In genomic region chr17:27522028-27522639, GRCh38 we compare ENCODE assay signal across 21 cellular contexts.
"Had no signal": no experiment of that assay in that cellular context is flagged by ENCODE, and none has a peak within 500 bp of the region (broad histone marks: within the 10 kb centered on the region; RNA-seq: fewer than 3 reads in every experiment).

No MANE protein-coding gene starts in this region.

- H3K4me3 Mint-ChIP-seq: activated CD4-positive, alpha-beta T cell treated with anti-CD3 and anti-CD28 coated beads, Interleukin-2, amount 10 ng/mL, durations not matched to agents 7 days and 5 days; activated naive CD4-positive, alpha-beta T cell treated with anti-CD3 and anti-CD28 coated beads, Interleukin-2, amount 10 ng/mL, durations not matched to agents 7 days and 5 days; naive B cell; neural crest cell; T-cell had no signal

- H3K27me3 ChIP-seq: dorsolateral prefrontal cortex, upper lobe of right lung had no signal

- H3K4me3 ChIP-seq: dorsolateral prefrontal cortex, psoas muscle, skin epidermis, thoracic aorta, upper lobe of right lung had no signal

- ATAC-seq: left lobe of liver, psoas muscle, right cardiac atrium, SK-N-SH treated with all-trans-retinoic acid at 6 μM for 48 hours, T-cell, upper lobe of right lung had no signal

- H3K27me3 Mint-ChIP-seq: activated CD4-positive, alpha-beta T cell treated with anti-CD3 and anti-CD28 coated beads, Interleukin-2, amount 10 ng/mL, durations not matched to agents 7 days and 5 days; activated naive CD4-positive, alpha-beta T cell treated with anti-CD3 and anti-CD28 coated beads, Interleukin-2, amount 10 ng/mL, durations not matched to agents 7 days and 5 days; naive B cell; T-cell had no signal

- H3K36me3 Mint-ChIP-seq: naive B cell, T-cell had no signal

- H3K9me3 Mint-ChIP-seq: activated CD4-positive, alpha-beta T cell treated with anti-CD3 and anti-CD28 coated beads, Interleukin-2, amount 10 ng/mL, durations not matched to agents 7 days and 5 days; activated naive CD4-positive, alpha-beta T cell treated with anti-CD3 and anti-CD28 coated beads, Interleukin-2, amount 10 ng/mL, durations not matched to agents 7 days and 5 days; naive B cell; neural crest cell; T-cell had no signal

- H3K27ac Mint-ChIP-seq: activated CD4-positive, alpha-beta T cell treated with anti-CD3 and anti-CD28 coated beads, Interleukin-2, amount 10 ng/mL, durations not matched to agents 7 days and 5 days; activated naive CD4-positive, alpha-beta T cell treated with anti-CD3 and anti-CD28 coated beads, Interleukin-2, amount 10 ng/mL, durations not matched to agents 7 days and 5 days; T-cell had no signal

- H3K36me3 ChIP-seq: thoracic aorta, upper lobe of right lung had no signal

- H3K9me3 ChIP-seq: psoas muscle, thoracic aorta, upper lobe of right lung had no signal

- DNase-seq: activated CD4-positive, alpha-beta T cell treated with anti-CD3 and anti-CD28 coated beads, Interleukin-2, amount 10 ng/mL, durations not matched to agents 7 days and 5 days; activated CD8-positive, alpha-beta memory T cell treated with anti-CD3 and anti-CD28 coated beads for 24 hours; activated CD8-positive, alpha-beta memory T cell treated with anti-CD3 and anti-CD28 coated beads, Interleukin-2, amount 50 U/mL, for 48 hours; activated effector memory CD4-positive, alpha-beta T cell treated with Interleukin-2 at 50 U/mL for 16 hours; activated naive CD4-positive, alpha-beta T cell treated with anti-CD3 and anti-CD28 coated beads, Interleukin-2, amount 10 ng/mL, durations not matched to agents 7 days and 5 days; activated T-cell treated with anti-CD3 and anti-CD28 coated beads, Interleukin-2, amount 50 U/mL, for 48 hours; dorsolateral prefrontal cortex; foreskin fibroblast; mammary epithelial cell; naive B cell; psoas muscle; right cardiac atrium; stimulated activated CD4-positive, alpha-beta T cell treated with anti-CD3 and anti-CD28 coated beads, Interleukin-4, amount 100 ng/mL, for 1 hour; T-cell; T-helper 9 cell; upper lobe of right lung had no signal

- H3K27ac ChIP-seq: psoas muscle, skin epidermis, thoracic aorta, upper lobe of right lung had no signal
